Comparison of ENCODE assay signal across 13 cellular contexts in the genomic region with DNA sequence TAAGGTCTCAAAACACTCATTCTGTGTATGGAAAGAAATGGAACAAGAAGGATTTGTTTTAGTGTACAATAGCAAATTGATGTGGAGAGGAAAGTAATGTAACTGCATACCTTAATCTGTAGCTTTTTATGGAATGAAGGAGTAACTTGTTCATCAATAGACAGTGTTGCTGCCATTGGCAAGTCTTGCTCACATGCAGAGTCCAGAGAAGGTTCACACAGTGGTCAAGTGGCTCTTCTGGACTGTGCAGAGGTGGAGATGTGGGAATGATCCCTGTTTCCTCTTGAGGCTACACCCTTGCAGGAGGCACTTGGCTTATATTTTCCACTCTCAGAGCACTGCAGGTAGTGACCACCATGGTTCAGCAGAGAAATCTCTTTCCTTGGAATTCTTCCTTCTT.
"Had no signal": no experiment of that assay in that cellular context is flagged by ENCODE, and none has a peak within 500 bp of the region (broad histone marks: within the 10 kb centered on the region; RNA-seq: fewer than 3 reads in every experiment).

No MANE protein-coding gene starts in this region.

- H3K27me3 ChIP-seq: colonic mucosa, gastroesophageal sphincter had no signal

- H3K4me3 ChIP-seq: colonic mucosa, gastroesophageal sphincter, left ventricle myocardium inferior had no signal

- H3K4me3 Mint-ChIP-seq: activated CD4-positive, alpha-beta memory T cell treated with anti-CD3 and anti-CD28 coated beads for 36 hours; activated naive CD8-positive, alpha-beta T cell treated with anti-CD3 and anti-CD28 coated beads, Interleukin-2, amount 10 ng/mL, durations not matched to agents 7 days and 5 days; activated T-cell treated with anti-CD3 and anti-CD28 coated beads, Interleukin-2, amount 50 U/mL, for 72 hours had no signal

- H3K9me3 ChIP-seq: colonic mucosa, gastroesophageal sphincter, left ventricle myocardium inferior had no signal

- FAIRE-seq: urothelium cell line had no signal

- H3K27ac ChIP-seq: colonic mucosa, gastroesophageal sphincter, left ventricle myocardium inferior had no signal

- H3K36me3 ChIP-seq: colonic mucosa, gastroesophageal sphincter, left ventricle myocardium inferior had no signal

- DNase-seq: activated CD4-positive, alpha-beta memory T cell treated with anti-CD3 and anti-CD28 coated beads for 36 hours; activated naive CD8-positive, alpha-beta T cell treated with anti-CD3 and anti-CD28 coated beads, Interleukin-2, amount 10 ng/mL, durations not matched to agents 7 days and 5 days; activated T-cell treated with anti-CD3 and anti-CD28 coated beads, Interleukin-2, amount 50 U/mL, for 72 hours; anterior cingulate cortex; colonic mucosa; effector CD8-positive, alpha-beta T cell; islet precursor cell; left ventricle myocardium inferior; stimulated activated CD4-positive, alpha-beta T cell treated with anti-CD3 and anti-CD28 coated beads, Interleukin-2, amount 100 ng/mL, for 48 hours; stimulated activated naive CD8-positive, alpha-beta T cell treated with anti-CD3 and anti-CD28 coated beads, Interleukin-15, Interleukin-2, amounts not matched to agents 100 U/mL and 50 U/mL, for 24 hours had no signal

- H3K36me3 Mint-ChIP-seq: activated CD4-positive, alpha-beta memory T cell treated with anti-CD3 and anti-CD28 coated beads for 36 hours; activated naive CD8-positive, alpha-beta T cell treated with anti-CD3 and anti-CD28 coated beads, Interleukin-2, amount 10 ng/mL, durations not matched to agents 7 days and 5 days had no signal

- H3K9me3 Mint-ChIP-seq: activated CD4-positive, alpha-beta memory T cell treated with anti-CD3 and anti-CD28 coated beads for 36 hours; activated naive CD8-positive, alpha-beta T cell treated with anti-CD3 and anti-CD28 coated beads, Interleukin-2, amount 10 ng/mL, durations not matched to agents 7 days and 5 days; activated T-cell treated with anti-CD3 and anti-CD28 coated beads, Interleukin-2, amount 50 U/mL, for 72 hours had no signal

- ATAC-seq: activated T-cell treated with anti-CD3 and anti-CD28 coated beads, Interleukin-2, amount 50 U/mL, for 72 hours; gastroesophageal sphincter; sciatic nerve; stimulated activated naive CD8-positive, alpha-beta T cell treated with anti-CD3 and anti-CD28 coated beads, Interleukin-15, Interleukin-2, amounts not matched to agents 100 U/mL and 50 U/mL, for 24 hours had no signal

- H3K27ac Mint-ChIP-seq: activated CD4-positive, alpha-beta memory T cell treated with anti-CD3 and anti-CD28 coated beads for 36 hours; activated naive CD8-positive, alpha-beta T cell treated with anti-CD3 and anti-CD28 coated beads, Interleukin-2, amount 10 ng/mL, durations not matched to agents 7 days and 5 days; activated T-cell treated with anti-CD3 and anti-CD28 coated beads, Interleukin-2, amount 50 U/mL, for 72 hours had no signal
